Comparison of ENCODE assay signal across 25 cellular contexts in the genomic region with DNA sequence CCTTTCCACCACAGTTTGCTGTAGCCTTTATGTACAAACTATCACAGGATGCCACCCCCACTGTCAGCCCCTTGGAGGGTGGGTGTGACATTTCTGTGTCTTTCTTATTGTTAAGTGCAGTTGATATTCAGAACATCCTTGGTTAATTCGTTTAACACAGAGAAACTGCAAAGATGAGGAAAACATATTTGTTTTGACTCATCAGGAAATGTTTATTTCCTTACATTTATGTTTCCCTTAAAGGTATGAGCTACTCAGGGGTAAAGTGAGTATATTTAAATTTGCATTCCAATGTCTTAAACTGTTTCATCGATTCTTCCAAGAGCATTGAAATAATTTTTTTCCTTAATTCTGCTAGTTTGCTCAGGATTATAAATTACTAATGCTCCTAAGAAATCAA.
"Had no signal": no experiment of that assay in that cellular context is flagged by ENCODE, and none has a peak within 500 bp of the region (broad histone marks: within the 10 kb centered on the region; RNA-seq: fewer than 3 reads in every experiment).

No MANE protein-coding gene starts in this region.

- H3K4me2 ChIP-seq: neural progenitor cell had no signal

- H3K4me3 ChIP-seq: neural progenitor cell, ovary, psoas muscle, right lobe of liver, sigmoid colon, stomach, thoracic aorta, thyroid gland, tibial nerve, upper lobe of left lung, vagina had no signal

- ATAC-seq: psoas muscle; right cardiac atrium; right lobe of liver; stimulated activated effector memory CD8-positive, alpha-beta T cell treated with anti-CD3 and anti-CD28 coated beads, Interleukin-12 subunit alpha, Interleukin-12 subunit beta, amount 100 ng/mL, for 72 hours; stimulated activated naive B cell treated with anti-CD40 and anti-IgM and Interleukin-4, amounts not matched to agents 10 μg/mL and 1 μg/mL and 100 μg/mL, for 72 hours had no signal

- H3K9me3 ChIP-seq: ovary, right lobe of liver, stomach, thoracic aorta, thyroid gland, upper lobe of left lung, vagina had no signal

- H3K27ac ChIP-seq: neural progenitor cell, ovary, parathyroid adenoma, psoas muscle, right lobe of liver, sigmoid colon, stomach, thoracic aorta, thyroid gland, tibial nerve, upper lobe of left lung, vagina had no signal

- H3K4me1 ChIP-seq: neural progenitor cell, parathyroid adenoma, psoas muscle, right lobe of liver, sigmoid colon, thyroid gland, tibial nerve, upper lobe of left lung had no signal

- H3K9ac ChIP-seq: neural progenitor cell, parathyroid adenoma had no signal

- FAIRE-seq: small intestine, urothelium cell line had no signal

- H3K79me2 ChIP-seq: parathyroid adenoma had no signal

- H2AFZ ChIP-seq: neural progenitor cell, parathyroid adenoma had no signal

- H3K36me3 ChIP-seq: neural progenitor cell, ovary, right lobe of liver, sigmoid colon, stomach, thoracic aorta, thyroid gland, tibial nerve, upper lobe of left lung, vagina had no signal

- H3K27me3 ChIP-seq: neural progenitor cell, ovary, right lobe of liver, sigmoid colon, stomach, thyroid gland, tibial nerve, upper lobe of left lung, vagina had no signal

- DNase-seq: occipital lobe; ovary; posterior cingulate gyrus; psoas muscle; right cardiac atrium; right lobe of liver; sigmoid colon; small intestine; stimulated activated CD4-positive, alpha-beta T cell treated with anti-CD3 and anti-CD28 coated beads, Interleukin-15, amount 100 ng/mL, for 24 hours; stimulated activated CD4-positive, alpha-beta T cell treated with anti-CD3 and anti-CD28 coated beads, Interleukin-2, amount 100 ng/mL, for 24 hours; stimulated activated CD4-positive, alpha-beta T cell treated with anti-CD3 and anti-CD28 coated beads, Interleukin-2, amount 100 ng/mL, for 48 hours; stimulated activated CD4-positive, alpha-beta T cell treated with anti-CD3 and anti-CD28 coated beads, Interleukin-4, amount 100 ng/mL, for 24 hours; stimulated activated naive B cell treated with anti-CD40 and anti-IgM and Interleukin-4, amounts not matched to agents 10 μg/mL and 1 μg/mL and 100 μg/mL, for 72 hours; stimulated activated naive CD4-positive, alpha-beta T cell treated with Interleukin-2 at 50 U/mL for 16 hours; stomach; thyroid gland; trophoblast cell; upper lobe of left lung had no signal
